1 cellular context compared by ENCODE assay signal in genomic region chr10:111107023-111107422, GRCh38.
TF ChIP-seq lines count a peak whose summit lies in the region.

No MANE protein-coding gene starts in this region.

TF ChIP-seq in K562, 482 proteins besides CTCF, POLR2A, EP300 and RAD21:
- TF ChIP-seq ZBTB1 (CRISPR knock-in tag; IDR thresholded peaks at IDR 0.05; ENCODE audit: borderline replicate concordance, low read depth) (no peak), CTCFL (IDR thresholded peaks at IDR 0.05; ENCODE audit: borderline replicate concordance, insufficient read depth, low read depth, low read length, poor library complexity, severe bottlenecking) (peak; percentile 32), MNT (conservative IDR thresholded peaks at IDR 0.05) (0 out of 4 replicates have a peak, but pooled peaks of 1 of the 2 experiments have one; percentile 18), ADNP (tag; IDR thresholded peaks at IDR 0.05) (no peak), ZKSCAN1 (IDR thresholded peaks at IDR 0.05; ENCODE audit: low read depth, low read length) (no peak), PML (IDR thresholded peaks at IDR 0.05; ENCODE audit: low read length) (no peak)
